In genomic region chr3:78176869-78177268, GRCh38 we compare ENCODE assay signal across 1 cellular context.
TF ChIP-seq lines count a peak whose summit lies in the region.

No MANE protein-coding gene starts in this region.

TF ChIP-seq in HepG2, 621 proteins besides CTCF, POLR2A, EP300 and RAD21 (continued from another document and continues in another):
- TF ChIP-seq, protein P1, sequence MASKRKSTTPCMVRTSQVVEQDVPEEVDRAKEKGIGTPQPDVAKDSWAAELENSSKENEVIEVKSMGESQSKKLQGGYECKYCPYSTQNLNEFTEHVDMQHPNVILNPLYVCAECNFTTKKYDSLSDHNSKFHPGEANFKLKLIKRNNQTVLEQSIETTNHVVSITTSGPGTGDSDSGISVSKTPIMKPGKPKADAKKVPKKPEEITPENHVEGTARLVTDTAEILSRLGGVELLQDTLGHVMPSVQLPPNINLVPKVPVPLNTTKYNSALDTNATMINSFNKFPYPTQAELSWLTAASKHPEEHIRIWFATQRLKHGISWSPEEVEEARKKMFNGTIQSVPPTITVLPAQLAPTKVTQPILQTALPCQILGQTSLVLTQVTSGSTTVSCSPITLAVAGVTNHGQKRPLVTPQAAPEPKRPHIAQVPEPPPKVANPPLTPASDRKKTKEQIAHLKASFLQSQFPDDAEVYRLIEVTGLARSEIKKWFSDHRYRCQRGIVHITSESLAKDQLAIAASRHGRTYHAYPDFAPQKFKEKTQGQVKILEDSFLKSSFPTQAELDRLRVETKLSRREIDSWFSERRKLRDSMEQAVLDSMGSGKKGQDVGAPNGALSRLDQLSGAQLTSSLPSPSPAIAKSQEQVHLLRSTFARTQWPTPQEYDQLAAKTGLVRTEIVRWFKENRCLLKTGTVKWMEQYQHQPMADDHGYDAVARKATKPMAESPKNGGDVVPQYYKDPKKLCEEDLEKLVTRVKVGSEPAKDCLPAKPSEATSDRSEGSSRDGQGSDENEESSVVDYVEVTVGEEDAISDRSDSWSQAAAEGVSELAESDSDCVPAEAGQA (IDR thresholded peaks at IDR 0.05; ENCODE audit: low read depth), result no peak
- TF ChIP-seq, protein P1 (CRISPR knock-in tag; IDR thresholded peaks at IDR 0.05; ENCODE audit: borderline replicate concordance), result no peak
- TF ChIP-seq MZF1 (CRISPR knock-in tag; IDR thresholded peaks at IDR 0.05; ENCODE audit: borderline replicate concordance) (no peak), ZBTB20 (CRISPR knock-in tag; IDR thresholded peaks at IDR 0.05; ENCODE audit: borderline replicate concordance, low read depth) (no peak), SP4 (CRISPR knock-in tag; IDR thresholded peaks at IDR 0.05) (no peak), NFE2L1 (CRISPR knock-in tag; IDR thresholded peaks at IDR 0.05; ENCODE audit: borderline replicate concordance) (no peak), MTF1 (CRISPR knock-in tag; IDR thresholded peaks at IDR 0.05) (no peak), FOXM1 (CRISPR knock-in tag; IDR thresholded peaks at IDR 0.05) (no peak), ZNF607 (CRISPR knock-in tag; IDR thresholded peaks at IDR 0.05; ENCODE audit: borderline replicate concordance) (no peak), SATB2 (CRISPR knock-in tag; IDR thresholded peaks at IDR 0.05) (no peak), GATAD2A (CRISPR knock-in tag; IDR thresholded peaks at IDR 0.05) (peak; percentile 89), ZNF83 (CRISPR knock-in tag; IDR thresholded peaks at IDR 0.05; ENCODE audit: borderline replicate concordance) (no peak), BCLAF1 (IDR thresholded peaks at IDR 0.05) (no peak), KDM2A (CRISPR knock-in tag; IDR thresholded peaks at IDR 0.05; ENCODE audit: borderline replicate concordance, low read depth) (no peak), ZNF766 (CRISPR knock-in tag; IDR thresholded peaks at IDR 0.05; ENCODE audit: borderline replicate concordance) (no peak), MED1 (CRISPR knock-in tag; IDR thresholded peaks at IDR 0.05) (no peak), ZFP36L2 (CRISPR knock-in tag; IDR thresholded peaks at IDR 0.05) (no peak), HOXA3 (CRISPR knock-in tag; IDR thresholded peaks at IDR 0.05) (peak; percentile 63; the same call in 1 of the 2 replicates), SPEN (CRISPR knock-in tag; IDR thresholded peaks at IDR 0.05; ENCODE audit: low read depth) (peak; percentile 21; the same call in 1 of the 2 replicates), ZMYM2 (CRISPR knock-in tag; IDR thresholded peaks at IDR 0.05) (no peak), PRPF4 (IDR thresholded peaks at IDR 0.05; ENCODE audit: low read depth, low read length, poor library complexity, severe bottlenecking) (no peak), ZNF792 (CRISPR knock-in tag; IDR thresholded peaks at IDR 0.05) (no peak), ZBTB7B (CRISPR knock-in tag; IDR thresholded peaks at IDR 0.05) (no peak), FOSL2 (CRISPR knock-in tag; IDR thresholded peaks at IDR 0.05) (peak; percentile 72), NR2F2 (IDR thresholded peaks at IDR 0.05; ENCODE audit: borderline replicate concordance, low read depth) (no peak), CENPBD1 (CRISPR knock-in tag; IDR thresholded peaks at IDR 0.05; ENCODE audit: borderline replicate concordance, low read depth) (no peak), KLF11 (CRISPR knock-in tag; IDR thresholded peaks at IDR 0.05) (no peak), PCBP1 (IDR thresholded peaks at IDR 0.05; ENCODE audit: borderline replicate concordance, low read depth, low read length) (no peak), ZSCAN30 (CRISPR knock-in tag; IDR thresholded peaks at IDR 0.05) (no peak), ATF4 (CRISPR knock-in tag; IDR thresholded peaks at IDR 0.05) (no peak), ZNF598 (CRISPR knock-in tag; IDR thresholded peaks at IDR 0.05; ENCODE audit: borderline replicate concordance) (no peak), ZNF761 (CRISPR knock-in tag; conservative IDR thresholded peaks at IDR 0.05) (no peak), ZNF577 (CRISPR knock-in tag; IDR thresholded peaks at IDR 0.05; ENCODE audit: borderline replicate concordance, low read depth) (no peak), SNAI1 (CRISPR knock-in tag; IDR thresholded peaks at IDR 0.05; ENCODE audit: borderline replicate concordance) (no peak), ZSCAN31 (CRISPR knock-in tag; IDR thresholded peaks at IDR 0.05; ENCODE audit: low read depth) (no peak)
- TF ChIP-seq, protein P2, sequence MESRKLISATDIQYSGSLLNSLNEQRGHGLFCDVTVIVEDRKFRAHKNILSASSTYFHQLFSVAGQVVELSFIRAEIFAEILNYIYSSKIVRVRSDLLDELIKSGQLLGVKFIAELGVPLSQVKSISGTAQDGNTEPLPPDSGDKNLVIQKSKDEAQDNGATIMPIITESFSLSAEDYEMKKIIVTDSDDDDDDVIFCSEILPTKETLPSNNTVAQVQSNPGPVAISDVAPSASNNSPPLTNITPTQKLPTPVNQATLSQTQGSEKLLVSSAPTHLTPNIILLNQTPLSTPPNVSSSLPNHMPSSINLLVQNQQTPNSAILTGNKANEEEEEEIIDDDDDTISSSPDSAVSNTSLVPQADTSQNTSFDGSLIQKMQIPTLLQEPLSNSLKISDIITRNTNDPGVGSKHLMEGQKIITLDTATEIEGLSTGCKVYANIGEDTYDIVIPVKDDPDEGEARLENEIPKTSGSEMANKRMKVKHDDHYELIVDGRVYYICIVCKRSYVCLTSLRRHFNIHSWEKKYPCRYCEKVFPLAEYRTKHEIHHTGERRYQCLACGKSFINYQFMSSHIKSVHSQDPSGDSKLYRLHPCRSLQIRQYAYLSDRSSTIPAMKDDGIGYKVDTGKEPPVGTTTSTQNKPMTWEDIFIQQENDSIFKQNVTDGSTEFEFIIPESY (CRISPR knock-in tag; IDR thresholded peaks at IDR 0.05), result 0 out of 2 replicates have a peak, but pooled peaks have one; percentile 25
- TF ChIP-seq, protein P3, sequence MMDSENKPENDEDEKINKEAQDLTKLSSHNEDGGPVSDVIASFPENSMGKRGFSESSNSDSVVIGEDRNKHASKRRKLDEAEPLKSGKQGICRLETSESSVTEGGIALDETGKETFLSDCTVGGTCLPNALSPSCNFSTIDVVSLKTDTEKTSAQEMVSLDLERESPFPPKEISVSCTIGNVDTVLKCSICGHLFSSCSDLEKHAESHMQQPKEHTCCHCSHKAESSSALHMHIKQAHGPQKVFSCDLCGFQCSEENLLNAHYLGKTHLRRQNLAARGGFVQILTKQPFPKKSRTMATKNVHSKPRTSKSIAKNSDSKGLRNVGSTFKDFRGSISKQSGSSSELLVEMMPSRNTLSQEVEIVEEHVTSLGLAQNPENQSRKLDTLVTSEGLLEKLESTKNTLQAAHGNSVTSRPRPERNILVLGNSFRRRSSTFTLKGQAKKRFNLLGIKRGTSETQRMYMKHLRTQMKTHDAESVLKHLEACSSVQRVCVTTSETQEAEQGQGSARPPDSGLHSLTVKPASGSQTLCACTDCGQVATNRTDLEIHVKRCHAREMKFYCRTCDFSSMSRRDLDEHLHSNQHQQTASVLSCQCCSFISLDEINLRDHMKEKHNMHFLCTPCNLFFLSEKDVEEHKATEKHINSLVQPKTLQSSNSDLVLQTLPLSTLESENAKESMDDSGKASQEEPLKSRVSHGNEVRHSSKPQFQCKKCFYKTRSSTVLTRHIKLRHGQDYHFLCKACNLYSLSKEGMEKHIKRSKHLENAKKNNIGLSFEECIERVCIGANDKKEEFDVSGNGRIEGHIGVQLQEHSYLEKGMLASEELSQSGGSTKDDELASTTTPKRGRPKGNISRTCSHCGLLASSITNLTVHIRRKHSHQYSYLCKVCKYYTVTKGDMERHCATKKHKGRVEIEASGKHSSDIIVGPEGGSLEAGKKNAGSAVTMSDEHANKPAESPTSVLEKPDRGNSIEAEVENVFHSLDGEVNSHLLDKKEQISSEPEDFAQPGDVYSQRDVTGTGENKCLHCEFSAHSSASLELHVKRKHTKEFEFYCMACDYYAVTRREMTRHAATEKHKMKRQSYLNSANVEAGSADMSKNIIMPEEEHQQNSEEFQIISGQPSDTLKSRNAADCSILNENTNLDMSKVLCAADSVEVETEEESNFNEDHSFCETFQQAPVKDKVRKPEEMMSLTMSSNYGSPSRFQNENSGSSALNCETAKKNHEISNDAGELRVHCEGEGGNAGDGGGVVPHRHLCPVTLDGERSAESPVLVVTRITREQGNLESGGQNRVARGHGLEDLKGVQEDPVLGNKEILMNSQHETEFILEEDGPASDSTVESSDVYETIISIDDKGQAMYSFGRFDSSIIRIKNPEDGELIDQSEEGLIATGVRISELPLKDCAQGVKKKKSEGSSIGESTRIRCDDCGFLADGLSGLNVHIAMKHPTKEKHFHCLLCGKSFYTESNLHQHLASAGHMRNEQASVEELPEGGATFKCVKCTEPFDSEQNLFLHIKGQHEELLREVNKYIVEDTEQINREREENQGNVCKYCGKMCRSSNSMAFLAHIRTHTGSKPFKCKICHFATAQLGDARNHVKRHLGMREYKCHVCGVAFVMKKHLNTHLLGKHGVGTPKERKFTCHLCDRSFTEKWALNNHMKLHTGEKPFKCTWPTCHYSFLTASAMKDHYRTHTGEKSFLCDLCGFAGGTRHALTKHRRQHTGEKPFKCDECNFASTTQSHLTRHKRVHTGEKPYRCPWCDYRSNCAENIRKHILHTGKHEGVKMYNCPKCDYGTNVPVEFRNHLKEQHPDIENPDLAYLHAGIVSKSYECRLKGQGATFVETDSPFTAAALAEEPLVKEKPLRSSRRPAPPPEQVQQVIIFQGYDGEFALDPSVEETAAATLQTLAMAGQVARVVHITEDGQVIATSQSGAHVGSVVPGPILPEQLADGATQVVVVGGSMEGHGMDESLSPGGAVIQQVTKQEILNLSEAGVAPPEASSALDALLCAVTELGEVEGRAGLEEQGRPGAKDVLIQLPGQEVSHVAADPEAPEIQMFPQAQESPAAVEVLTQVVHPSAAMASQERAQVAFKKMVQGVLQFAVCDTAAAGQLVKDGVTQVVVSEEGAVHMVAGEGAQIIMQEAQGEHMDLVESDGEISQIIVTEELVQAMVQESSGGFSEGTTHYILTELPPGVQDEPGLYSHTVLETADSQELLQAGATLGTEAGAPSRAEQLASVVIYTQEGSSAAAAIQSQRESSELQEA (CRISPR knock-in tag; IDR thresholded peaks at IDR 0.05; ENCODE audit: not compliant biosample characterization), result no peak
- TF ChIP-seq, protein P4, sequence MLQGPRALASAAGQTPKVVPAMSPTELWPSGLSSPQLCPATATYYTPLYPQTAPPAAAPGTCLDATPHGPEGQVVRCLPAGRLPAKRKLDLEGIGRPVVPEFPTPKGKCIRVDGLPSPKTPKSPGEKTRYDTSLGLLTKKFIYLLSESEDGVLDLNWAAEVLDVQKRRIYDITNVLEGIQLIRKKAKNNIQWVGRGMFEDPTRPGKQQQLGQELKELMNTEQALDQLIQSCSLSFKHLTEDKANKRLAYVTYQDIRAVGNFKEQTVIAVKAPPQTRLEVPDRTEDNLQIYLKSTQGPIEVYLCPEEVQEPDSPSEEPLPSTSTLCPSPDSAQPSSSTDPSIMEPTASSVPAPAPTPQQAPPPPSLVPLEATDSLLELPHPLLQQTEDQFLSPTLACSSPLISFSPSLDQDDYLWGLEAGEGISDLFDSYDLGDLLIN (CRISPR knock-in tag; IDR thresholded peaks at IDR 0.05; ENCODE audit: borderline replicate concordance), result no peak
